In the genomic region with DNA sequence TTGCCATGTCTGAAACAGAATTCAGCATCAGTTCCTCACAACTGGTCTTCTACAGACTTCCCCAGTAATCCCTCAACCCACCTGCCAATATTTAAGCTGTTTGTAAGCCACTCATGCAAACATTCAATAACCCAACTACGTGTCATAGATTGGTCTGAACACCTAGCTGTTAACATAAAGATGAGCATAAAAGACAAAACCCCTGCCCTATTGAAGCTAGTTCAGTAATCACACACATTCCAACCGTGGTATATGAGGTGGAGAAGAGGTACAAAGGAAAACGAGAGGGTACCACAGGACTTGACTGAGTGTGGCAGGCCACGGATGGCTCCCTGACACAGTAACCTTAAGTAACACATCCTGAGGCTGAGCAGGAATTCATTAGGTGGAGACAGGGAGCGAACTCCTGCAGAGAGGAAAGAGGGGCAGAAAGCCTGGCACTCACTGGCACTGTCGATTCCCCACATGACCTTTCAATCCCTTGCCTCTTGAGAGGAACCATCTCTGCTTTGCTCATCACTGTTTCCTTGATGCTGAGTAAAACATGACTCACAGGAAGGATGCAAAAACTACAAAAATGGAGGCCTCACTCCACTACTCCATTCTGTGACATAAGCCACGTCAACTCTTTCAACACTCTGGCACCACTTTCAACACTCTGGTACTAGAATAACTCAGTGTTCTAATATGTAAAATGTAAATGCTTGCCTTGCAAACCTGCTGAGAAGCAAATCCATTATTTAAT, we compare ENCODE assay signal across 1 cellular context.
TF ChIP-seq lines count a peak whose summit lies in the region.

No MANE protein-coding gene starts in this region.

TF ChIP-seq in IMR-90, 13 proteins besides CTCF, POLR2A, EP300 and RAD21 (continued from another document):
- TF ChIP-seq, protein P1, sequence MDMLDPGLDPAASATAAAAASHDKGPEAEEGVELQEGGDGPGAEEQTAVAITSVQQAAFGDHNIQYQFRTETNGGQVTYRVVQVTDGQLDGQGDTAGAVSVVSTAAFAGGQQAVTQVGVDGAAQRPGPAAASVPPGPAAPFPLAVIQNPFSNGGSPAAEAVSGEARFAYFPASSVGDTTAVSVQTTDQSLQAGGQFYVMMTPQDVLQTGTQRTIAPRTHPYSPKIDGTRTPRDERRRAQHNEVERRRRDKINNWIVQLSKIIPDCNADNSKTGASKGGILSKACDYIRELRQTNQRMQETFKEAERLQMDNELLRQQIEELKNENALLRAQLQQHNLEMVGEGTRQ (IDR thresholded peaks at IDR 0.05; ENCODE audit: low read depth, low read length) = peak; percentile 63
- TF ChIP-seq MAFK (IDR thresholded peaks at IDR 0.05; ENCODE audit: low read depth, low read length) (peak; percentile 77), BHLHE40 (IDR thresholded peaks at IDR 0.05; ENCODE audit: low read depth, low read length) (no peak), RFX5 (IDR thresholded peaks at IDR 0.05; ENCODE audit: low read depth, low read length) (no peak), MXI1 (IDR thresholded peaks at IDR 0.05; ENCODE audit: borderline replicate concordance, low read depth, low read length) (no peak), MAZ (IDR thresholded peaks at IDR 0.05; ENCODE audit: borderline replicate concordance, low read depth, low read length) (no peak)
TF ChIP-seq in IMR-90: peak in this region for 4.
